Comparison of ENCODE assay signal across 24 cellular contexts in genomic region chr5:173564106-173564505, GRCh38.
"Had no signal": no experiment of that assay in that cellular context is flagged by ENCODE, and none has a peak within 500 bp of the region (broad histone marks: within the 10 kb centered on the region; RNA-seq: fewer than 3 reads in every experiment).

No MANE protein-coding gene starts in this region.

- H2AFZ ChIP-seq: neural progenitor cell, parathyroid adenoma had no signal

- H3K9me3 ChIP-seq: ovary, right lobe of liver, suprapubic skin, testis, transverse colon had no signal

- H3K27me3 ChIP-seq: neural progenitor cell, ovary, right lobe of liver, sigmoid colon, testis, transverse colon, uterus had no signal

- H3K4me3 ChIP-seq: neural progenitor cell, ovary, psoas muscle, right lobe of liver, sigmoid colon, suprapubic skin, testis, tibial artery, transverse colon, upper lobe of right lung, uterus had no signal

- DNase-seq: natural killer cell; occipital lobe; ovary; psoas muscle; right cardiac atrium; small intestine; stimulated activated CD4-positive, alpha-beta T cell treated with anti-CD3 and anti-CD28 coated beads, Interleukin-15, amount 100 ng/mL, for 24 hours; stimulated activated CD4-positive, alpha-beta T cell treated with anti-CD3 and anti-CD28 coated beads, Interleukin-4, amount 100 ng/mL, for 1 hour; stimulated activated CD4-positive, alpha-beta T cell treated with anti-CD3 and anti-CD28 coated beads, Interleukin-4, amount 100 ng/mL, for 4 hours; stimulated activated CD8-positive, alpha-beta memory T cell treated with anti-CD3 and anti-CD28 coated beads, Interleukin-4, amount 100 ng/mL, for 48 hours; stimulated activated naive CD4-positive, alpha-beta T cell; stimulated activated naive CD8-positive, alpha-beta T cell treated with anti-CD3 and anti-CD28 coated beads, Interleukin-15, amount 100 ng/mL, for 72 hours; stimulated activated naive CD8-positive, alpha-beta T cell treated with anti-CD3 and anti-CD28 coated beads, Interleukin-15, Interleukin-2, amounts not matched to agents 100 U/mL and 50 U/mL, for 24 hours; substantia nigra; testis; tibial artery; transverse colon; upper lobe of right lung; uterus had no signal

- H3K36me3 ChIP-seq: neural progenitor cell, ovary, right lobe of liver, sigmoid colon, suprapubic skin, tibial artery, transverse colon, upper lobe of right lung, uterus had no signal

- H3K9ac ChIP-seq: neural progenitor cell, parathyroid adenoma had no signal

- H3K27ac ChIP-seq: neural progenitor cell, ovary, parathyroid adenoma, psoas muscle, right lobe of liver, sigmoid colon, suprapubic skin, testis, tibial artery, transverse colon, upper lobe of right lung, uterus had no signal

- H3K79me2 ChIP-seq: parathyroid adenoma had no signal

- H3K4me2 ChIP-seq: neural progenitor cell had no signal

- H3K4me1 ChIP-seq: neural progenitor cell, parathyroid adenoma, psoas muscle, right lobe of liver, sigmoid colon, suprapubic skin, testis, tibial artery, transverse colon, upper lobe of right lung, uterus had no signal
